Comparison of ENCODE assay signal across 12 cellular contexts in genomic region chr20:1934578-1935573, GRCh38. TPM values are rescaled to one million over a fixed set of nuclear protein-coding genes. Genes with fewer than 3 reads are reported as not detected.
DNase-seq lines count a peak whose midpoint lies in the region; ATAC-seq, FAIRE-seq and TF ChIP-seq lines count a peak whose summit lies in the region.
"Had no signal": no experiment of that assay in that cellular context is flagged by ENCODE, and none has a peak within 500 bp of the region (broad histone marks: within the 10 kb centered on the region; RNA-seq: fewer than 3 reads in every experiment).

No MANE protein-coding gene starts in this region.

- H3K4me1 Mint-ChIP-seq in CD14-positive monocyte = peaks cover 81% of the 10 kb centered on the region
- H3K4me1 Mint-ChIP-seq: central memory CD8-positive, alpha-beta T cell had no signal

- H3K9me3 Mint-ChIP-seq in CD14-positive monocyte = no peaks in the 10 kb centered on the region
- H3K9me3 Mint-ChIP-seq: central memory CD8-positive, alpha-beta T cell had no signal

- TF ChIP-seq CTCF in CD14-positive monocyte (IDR thresholded peaks at IDR 0.05) = no peak
- TF ChIP-seq CTCF in SK-N-SH (IDR thresholded peaks at IDR 0.05) = no peak
- TF ChIP-seq CTCF in foreskin fibroblast (IDR thresholded peaks at IDR 0.05; ENCODE audit: low read depth, low read length) = no peak

- POLR2A ChIA-PET in SK-N-SH (lab: Yijun Ruan, JAX) = interaction anchor here (1.0 to 1.2 kb wide), 2 partner anchors 19 to 40 kb away, joined by 3 read pairs; no protein-coding TSS in a partner anchor

- peak in 1 of 2 experiments; percentile 81; a peak in 1 of 4 replicates for TF ChIP-seq EP300 in SK-N-SH (IDR thresholded peaks at IDR 0.05; ENCODE audit: borderline replicate concordance in 1 of 2, low read depth in 1 of 2, low read length in 1 of 2)

- H3K27ac Mint-ChIP-seq in CD14-positive monocyte = peak overlapping the region; percentile 76 to 92 (median 81)

- FAIRE-seq in urothelium cell line (lab: Jason Lieb, UNC) = no peak

- CTCF ChIA-PET in SK-N-SH (lab: Yijun Ruan, JAX) = interaction anchor here (0.7 to 2.2 kb wide), 13 partner anchors 18 to 237 kb away, joined by 3 to 15 read pairs (median 3); no protein-coding TSS in a partner anchor

- H3K4me2 ChIP-seq in SK-N-SH = no peak overlapping the region

- H3K9me3 ChIP-seq in SK-N-SH = no peaks in the 10 kb centered on the region

- H3K27ac ChIP-seq in SK-N-SH (ENCODE audit: low read depth in 2 of 2, low read length in 1 of 2) = peak overlapping the region in 1 of 2 experiments; percentile 84; a peak in 2 of 4 replicates

- H3K36me3 ChIP-seq in SK-N-SH (replicated peaks in 1 of 2; ENCODE audit: control insufficient read depth in 1 of 2, insufficient read depth in 2 of 2, low read length in 1 of 2) = peaks cover 0 to 6% of the 10 kb centered on the region in 2 experiments

- no peaks in the 10 kb centered on the region for H3K9me2 ChIP-seq in SK-N-SH

- ATAC-seq in GM18520 (IDR thresholded peaks at IDR 0.05; ENCODE audit: unreplicated experiment) (no peak), GM19397 (IDR thresholded peaks at IDR 0.05; ENCODE audit: unreplicated experiment) (no peak)
- ATAC-seq: activated CD4-positive, CD25-positive, alpha-beta regulatory T cell treated with anti-CD3 and anti-CD28 coated beads, Interleukin-2, amount 50 U/mL, for 24 hours had no signal

- WGBS in SK-N-SH (ENCODE audit: low lambda C conversion rate) = 61% methylated on average over 20 of the region's 20 CpGs

- no peaks in the 10 kb centered on the region for H3K79me2 ChIP-seq in SK-N-SH (ENCODE audit: insufficient read depth)

- DNase-seq in CD14-positive monocyte (ENCODE audit: low spot score) (peak; percentile 75), SK-N-SH (peak; percentile 60), foreskin fibroblast (peak; percentile 76 to 91), renal cortical epithelial cell (ENCODE audit: low read depth) (peak; percentile 79), globus pallidus (ENCODE audit: low spot score) (no peak), urothelium cell line (ENCODE audit: low spot score) (no peak)
- DNase-seq: DND-41 had no signal

- H3K4me3 ChIP-seq in SK-N-SH (ENCODE audit: low read depth in 2 of 2, low read length in 1 of 2) = no peak overlapping the region; a peak in 1 of 4 replicates
- no peak overlapping the region for H3K4me3 ChIP-seq in foreskin fibroblast (ENCODE audit: low read depth in 1 of 2, low read length in 2 of 2)

- intact Hi-C loops in CD14-positive monocyte (cut with micrococcal nuclease) = loop anchor here in 1 of 2 donors (5.0 kb wide), 1 partner anchor 32 kb away; no protein-coding TSS in a partner anchor

- H2AFZ ChIP-seq in SK-N-SH (ENCODE audit: low read depth) = no peak overlapping the region

- peaks cover 1 to 6% (median 1%) of the 10 kb centered on the region in 3 donors for H3K27me3 Mint-ChIP-seq in CD14-positive monocyte (ENCODE audit: low read depth in 3 of 3)

- H3K9ac ChIP-seq in SK-N-SH = no peak overlapping the region

- H3K4me1 ChIP-seq in SK-N-SH (ENCODE audit: control insufficient read depth in 1 of 2, insufficient read depth in 2 of 2, low read depth in 1 of 2, low read length in 1 of 2) = peaks cover 13 to 53% of the 10 kb centered on the region in 2 experiments; a peak in 3 of 4 replicates

- H3F3A ChIP-seq in SK-N-SH (replicated peaks; ENCODE audit: insufficient read depth) = peaks cover 5% of the 10 kb centered on the region

- H3K4me3 Mint-ChIP-seq in CD14-positive monocyte = peak overlapping the region in 1 of 2 donors; percentile 37
- H3K4me3 Mint-ChIP-seq: central memory CD8-positive, alpha-beta T cell had no signal

- H3K36me3 Mint-ChIP-seq in CD14-positive monocyte = peaks cover 89 to 98% of the 10 kb centered on the region in 2 donors

- no peaks in the 10 kb centered on the region; the same call in 1 of the 2 replicates for H4K20me1 ChIP-seq in SK-N-SH (ENCODE audit: insufficient read depth)

- no peak for TF ChIP-seq RAD21 in SK-N-SH (IDR thresholded peaks at IDR 0.05; ENCODE audit: low read length)

- H3K27me3 ChIP-seq in SK-N-SH (ENCODE audit: insufficient read depth) = no peaks in the 10 kb centered on the region

TF ChIP-seq in SK-N-SH, 30 proteins besides CTCF, POLR2A, EP300 and RAD21:
- TF ChIP-seq EZH2phosphoT487 (IDR thresholded peaks at IDR 0.05; ENCODE audit: borderline replicate concordance, low read depth) = no peak
- TF ChIP-seq USF2 (IDR thresholded peaks at IDR 0.05; ENCODE audit: borderline replicate concordance, low read depth, low read length) = no peak
- TF ChIP-seq NFIC (IDR thresholded peaks at IDR 0.05; ENCODE audit: borderline replicate concordance) = no peak
- TF ChIP-seq FOXJ3 (CRISPR knock-in tag; IDR thresholded peaks at IDR 0.05) = peak; percentile 46; the same call in 1 of the 2 replicates
- TF ChIP-seq IRF3 (IDR thresholded peaks at IDR 0.05; ENCODE audit: low read depth, low read length) = no peak
- no peak for TF ChIP-seq MXI1 (IDR thresholded peaks at IDR 0.05; ENCODE audit: low read depth, low read length)
- TF ChIP-seq ZBTB33 (IDR thresholded peaks at IDR 0.05; ENCODE audit: borderline replicate concordance, low read depth) = no peak
- peak; percentile 67 for TF ChIP-seq RCOR1 (IDR thresholded peaks at IDR 0.05; ENCODE audit: low read length)
- TF ChIP-seq GATA2 (CRISPR knock-in tag; IDR thresholded peaks at IDR 0.05) = peak; percentile 92
- no peak for TF ChIP-seq RXRA (IDR thresholded peaks at IDR 0.05; ENCODE audit: borderline replicate concordance, low read depth)
- peak; percentile 65 for TF ChIP-seq CHD2 (IDR thresholded peaks at IDR 0.05; ENCODE audit: low read length, partially characterized antibody)
- no peak for TF ChIP-seq GABPA (IDR thresholded peaks at IDR 0.05; ENCODE audit: low read depth)
- no peak for TF ChIP-seq TEAD4 (IDR thresholded peaks at IDR 0.05; ENCODE audit: borderline replicate concordance, insufficient read depth)
- no peak for TF ChIP-seq JUND (IDR thresholded peaks at IDR 0.05)
- peak; percentile 6; the same call in 1 of the 2 replicates for TF ChIP-seq TCF12 (IDR thresholded peaks at IDR 0.05)

RNA-seq across cellular contexts. Expression of gene SIRPA, which starts 39.7 kb away (rescaled TPM):
- polyA plus RNA-seq in CD14-positive monocyte (10 to 100 TPM; 28.4 to 58.3 TPM), SK-N-SH (2012; rRNA removed) (6.8 and 9.1 TPM in 2 replicates)
- polyA plus RNA-seq in SK-N-SH (2012; cell fraction: cytosol; rRNA removed) = 6.5 and 8.5 TPM in 2 replicates
- 11.2 and 11.3 TPM in 2 replicates for polyA plus RNA-seq in SK-N-SH (2012; cell fraction: nucleus; rRNA removed)
- total RNA-seq in renal cortical epithelial cell = 27.8 and 56.9 TPM in 2 replicates

RNA-seq across cellular contexts. Expression of gene PDYN, which starts 59.0 kb away (rescaled TPM):
- not detected for polyA plus RNA-seq in CD14-positive monocyte
- polyA plus RNA-seq in SK-N-SH (2012; rRNA removed) = not detected in 2 replicates
- 0.01 TPM in 1 of 2 replicates, not detected in the other for polyA plus RNA-seq in SK-N-SH (2012; cell fraction: cytosol; rRNA removed)
- not detected in 2 replicates for polyA plus RNA-seq in SK-N-SH (2012; cell fraction: nucleus; rRNA removed)
- not detected in 2 replicates for total RNA-seq in renal cortical epithelial cell
- total RNA-seq: left colon had no signal

Comparison
In these comparisons a context has a peak if more than half of its experiments do, and no peak if none do; other contexts are left out.
1. DNase-seq: peak in CD14-positive monocyte (single experiment), SK-N-SH (single experiment), foreskin fibroblast (2 of 2) and renal cortical epithelial cell (single experiment); none in globus pallidus (single experiment) and urothelium cell line (single experiment).